Comparison of ENCODE assay signal across 1 cellular context in the genomic region with DNA sequence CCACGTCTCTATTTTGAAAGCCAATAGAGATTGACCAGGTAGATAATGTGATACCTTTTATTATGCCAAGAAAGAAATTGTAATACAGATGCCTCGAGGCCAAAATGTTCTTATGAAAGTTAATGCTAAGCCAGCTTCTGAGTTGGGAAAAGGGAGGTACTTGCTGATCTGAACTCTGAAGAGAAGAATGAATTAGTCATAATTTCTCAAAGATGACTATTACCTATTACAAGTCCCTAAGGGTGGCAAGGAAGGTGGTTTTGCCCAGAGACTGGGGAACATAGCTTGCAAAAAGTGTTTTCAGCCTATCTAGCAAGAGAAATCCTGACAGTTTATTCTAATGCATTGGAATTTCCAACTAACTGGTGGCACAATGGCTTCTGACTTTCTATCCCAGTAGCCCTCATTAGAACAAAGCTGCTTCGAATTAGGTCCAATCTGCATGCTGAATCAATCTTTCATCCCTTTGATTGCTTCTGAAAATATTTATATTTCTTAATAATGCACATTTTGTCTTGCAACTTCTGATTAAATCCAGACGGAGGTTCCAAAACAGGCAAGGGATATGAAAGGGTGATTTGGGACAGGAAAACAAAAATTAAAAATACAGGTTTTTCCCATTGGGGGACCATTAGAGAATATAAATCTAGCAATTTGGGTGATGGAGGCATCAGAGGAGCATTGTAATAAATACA.
TF ChIP-seq lines count a peak whose summit lies in the region.

No MANE protein-coding gene starts in this region.

TF ChIP-seq in HCT116, 20 proteins besides CTCF, POLR2A, EP300 and RAD21 (continued from another document):
- TF ChIP-seq, protein P1, sequence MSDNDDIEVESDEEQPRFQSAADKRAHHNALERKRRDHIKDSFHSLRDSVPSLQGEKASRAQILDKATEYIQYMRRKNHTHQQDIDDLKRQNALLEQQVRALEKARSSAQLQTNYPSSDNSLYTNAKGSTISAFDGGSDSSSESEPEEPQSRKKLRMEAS (IDR thresholded peaks at IDR 0.05), result no peak
